Comparison of ENCODE assay signal across 15 cellular contexts in genomic region chr10:98430427-98430826, GRCh38. TPM values are rescaled to one million over a fixed set of nuclear protein-coding genes. Genes with fewer than 3 reads are reported as not detected.
DNase-seq lines count a peak whose midpoint lies in the region; ATAC-seq and TF ChIP-seq lines count a peak whose summit lies in the region.
"Had no signal": no experiment of that assay in that cellular context is flagged by ENCODE, and none has a peak within 500 bp of the region (broad histone marks: within the 10 kb centered on the region; RNA-seq: fewer than 3 reads in every experiment).

No MANE protein-coding gene starts in this region.

- H3K79me2 ChIP-seq in neural progenitor cell (ENCODE audit: low read depth) = no peaks in the 10 kb centered on the region

- TF ChIP-seq CTCF in heart left ventricle (IDR thresholded peaks at IDR 0.05) = no peak
- TF ChIP-seq CTCF in neural progenitor cell (IDR thresholded peaks at IDR 0.05) = no peak

- peak overlapping the region; percentile 32 for H3K27ac Mint-ChIP-seq in activated T-helper 17 cell treated with anti-CD3 and anti-CD28 coated beads, Interleukin-2, amount 50 U/mL, for 72 hours
- H3K27ac Mint-ChIP-seq in neural progenitor cell = no peak overlapping the region
- H3K27ac Mint-ChIP-seq: GM23338 had no signal

- no peak for TF ChIP-seq POLR2A in heart left ventricle (IDR thresholded peaks at IDR 0.05)

- 97 to 98% (median 97%) methylated on average over 8 of the region's 8 CpGs for WGBS in heart left ventricle, 4 donors

- H3F3A ChIP-seq in neural progenitor cell (ENCODE audit: low read depth) = no peaks in the 10 kb centered on the region

- intact Hi-C loops in heart left ventricle (cut with DNase I) (loop anchor here in 1 of 10 donors (2.0 kb wide), 1 partner anchor 30 kb away; no protein-coding TSS in a partner anchor), cardiac septum (cut with DNase I) (no loop called here)

- no peaks in the 10 kb centered on the region for H4K20me1 ChIP-seq in neural progenitor cell (ENCODE audit: low read depth)

- peaks cover 3% of the 10 kb centered on the region for H3K4me1 Mint-ChIP-seq in activated T-helper 17 cell treated with anti-CD3 and anti-CD28 coated beads, Interleukin-2, amount 50 U/mL, for 72 hours
- H3K4me1 Mint-ChIP-seq in neural progenitor cell = no peaks in the 10 kb centered on the region
- H3K4me1 Mint-ChIP-seq: GM23338 had no signal

- H2AFZ ChIP-seq in neural progenitor cell (replicated peaks) = no peak overlapping the region
- H2AFZ ChIP-seq: GM23338 had no signal

- H3K9ac ChIP-seq in neural progenitor cell = no peak overlapping the region

- no peak for ATAC-seq in heart left ventricle
- ATAC-seq in activated T-helper 17 cell treated with anti-CD3 and anti-CD28 coated beads, Interleukin-2, amount 50 U/mL, for 72 hours (replicated peaks) = no peak
- ATAC-seq in GM18520 (IDR thresholded peaks at IDR 0.05; ENCODE audit: unreplicated experiment) = no peak
- ATAC-seq: GM12878, GM23338 had no signal

- no peaks in the 10 kb centered on the region for H3K27me3 Mint-ChIP-seq in activated T-helper 17 cell treated with anti-CD3 and anti-CD28 coated beads, Interleukin-2, amount 50 U/mL, for 72 hours
- no peaks in the 10 kb centered on the region for H3K27me3 Mint-ChIP-seq in neural progenitor cell (ENCODE audit: insufficient read depth, low read depth)
- H3K27me3 Mint-ChIP-seq: CD4-positive, alpha-beta memory T cell had no signal

- H3K9me3 Mint-ChIP-seq in activated T-helper 17 cell treated with anti-CD3 and anti-CD28 coated beads, Interleukin-2, amount 50 U/mL, for 72 hours = no peaks in the 10 kb centered on the region
- H3K9me3 Mint-ChIP-seq in neural progenitor cell = peaks cover 9% of the 10 kb centered on the region

- peaks cover 0 to 12% (median 0%) of the 10 kb centered on the region in 12 donors for H3K9me3 ChIP-seq in heart left ventricle
- peaks cover 5% of the 10 kb centered on the region for H3K9me3 ChIP-seq in neural progenitor cell (ENCODE audit: low read depth)
- H3K9me3 ChIP-seq: BE2C had no signal

- no peak overlapping the region for H3K4me2 ChIP-seq in neural progenitor cell
- H3K4me2 ChIP-seq: GM23338 had no signal

- peaks cover 83% of the 10 kb centered on the region for H3K36me3 Mint-ChIP-seq in activated T-helper 17 cell treated with anti-CD3 and anti-CD28 coated beads, Interleukin-2, amount 50 U/mL, for 72 hours (ENCODE audit: low read depth)
- H3K36me3 Mint-ChIP-seq in neural progenitor cell = peaks cover 34% of the 10 kb centered on the region

- DNase-seq in heart left ventricle (peak in 1 of 5 donors; percentile 12), cardiac septum (ENCODE audit: low spot score) (no peak), islet precursor cell (peak; percentile 21), neural progenitor cell (ENCODE audit: low spot score) (no peak)
- DNase-seq in stimulated activated CD4-positive, alpha-beta T cell treated with anti-CD3 and anti-CD28 coated beads, Interleukin-2, amount 100 ng/mL, for 48 hours = no peak
- DNase-seq: BE2C, DMS79 had no signal

- H3K36me3 ChIP-seq in heart left ventricle (peaks cover 4 to 97% (median 78%) of the 10 kb centered on the region in 9 donors), neural progenitor cell (peaks cover 8% of the 10 kb centered on the region)
- H3K36me3 ChIP-seq: BE2C had no signal

- no peaks in the 10 kb centered on the region for H3K27me3 ChIP-seq in heart left ventricle
- no peaks in the 10 kb centered on the region for H3K27me3 ChIP-seq in neural progenitor cell
- H3K27me3 ChIP-seq: BE2C had no signal

- no peak overlapping the region for H3K4me3 Mint-ChIP-seq in activated T-helper 17 cell treated with anti-CD3 and anti-CD28 coated beads, Interleukin-2, amount 50 U/mL, for 72 hours
- H3K4me3 Mint-ChIP-seq in neural progenitor cell = no peak overlapping the region
- H3K4me3 Mint-ChIP-seq: CD4-positive, alpha-beta memory T cell; GM23338 had no signal

- H3K27ac ChIP-seq in heart left ventricle (peak overlapping the region in 7 of 12 donors; percentile 61 to 85 (median 69)), neural progenitor cell (no peak overlapping the region)
- H3K27ac ChIP-seq: C4-2B, HL-60 had no signal

- H3K4me1 ChIP-seq in heart left ventricle (peaks cover 0 to 14% (median 2%) of the 10 kb centered on the region in 12 donors), neural progenitor cell (no peaks in the 10 kb centered on the region)
- H3K4me1 ChIP-seq: BE2C had no signal

- H3K4me3 ChIP-seq in heart left ventricle (no peak overlapping the region), neural progenitor cell (no peak overlapping the region)
- H3K4me3 ChIP-seq: GM12878, GM23338 had no signal

RNA-seq across cellular contexts. Expression of gene PYROXD2, which starts 15.4 kb away (rescaled TPM):
- total RNA-seq in heart left ventricle (10 to 100 TPM in 5 of 9 donors, 1 to 10 TPM in 4; 5.2 to 22.0 (median 11.1) TPM), cardiac septum (11.7 TPM), neural progenitor cell (ENCODE audit: low replicate concordance) (5.0 and 10.5 TPM in 2 replicates)
- polyA plus RNA-seq in heart left ventricle = 10 to 100 TPM in 1 of 2 donors, 1 to 10 TPM in 1; 4.1 to 13.3 TPM
- 1 to 10 TPM; 5.1 to 7.0 TPM for total RNA-seq in activated T-helper 17 cell treated with anti-CD3 and anti-CD28 coated beads, Interleukin-2, amount 50 U/mL, for 72 hours
- total RNA-seq: G401 had no signal

RNA-seq across cellular contexts. Expression of gene HPS1, which starts 16.3 kb away (rescaled TPM):
- 10 to 100 TPM; 26.0 to 61.4 (median 38.5) TPM for total RNA-seq in heart left ventricle
- 10 to 100 TPM; 20.9 to 51.2 TPM for polyA plus RNA-seq in heart left ventricle
- 34.8 TPM for total RNA-seq in cardiac septum
- total RNA-seq in activated T-helper 17 cell treated with anti-CD3 and anti-CD28 coated beads, Interleukin-2, amount 50 U/mL, for 72 hours = 10 to 100 TPM; 49.1 to 56.9 TPM
- total RNA-seq in neural progenitor cell (ENCODE audit: low replicate concordance) = 16.0 and 32.0 TPM in 2 replicates
